In genomic region chr1:55211456-55211855, GRCh38 we compare ENCODE assay signal across 9 cellular contexts. TPM values are rescaled to one million over a fixed set of nuclear protein-coding genes. Genes with fewer than 3 reads are reported as not detected.
DNase-seq lines count a peak whose midpoint lies in the region; ATAC-seq and TF ChIP-seq lines count a peak whose summit lies in the region.
"Had no signal": no experiment of that assay in that cellular context is flagged by ENCODE, and none has a peak within 500 bp of the region (broad histone marks: within the 10 kb centered on the region; RNA-seq: fewer than 3 reads in every experiment).

No MANE protein-coding gene starts in this region.

- H3K4me1 ChIP-seq in OCI-LY1 (ENCODE audit: insufficient read depth, low read length, severe bottlenecking) (peaks cover 64% of the 10 kb centered on the region), fibroblast of lung (ENCODE audit: control insufficient read depth, extremely low read depth, insufficient read depth, low read length) (peaks cover 12% of the 10 kb centered on the region)
- H3K4me1 ChIP-seq: BE2C had no signal

- peaks cover 73% of the 10 kb centered on the region for H3K4me1 Mint-ChIP-seq in activated T-cell treated with anti-CD3 and anti-CD28 coated beads, Interleukin-2, amount 50 U/mL, for 24 hours (ENCODE audit: low read depth)
- peaks cover 75% of the 10 kb centered on the region for H3K4me1 Mint-ChIP-seq in stimulated activated memory B cell treated with anti-CD40 and anti-IgM and Interleukin-4, amounts not matched to agents 10 μg/mL and 1 μg/mL and 100 μg/mL, for 72 hours

- no peaks in the 10 kb centered on the region for H3K36me3 ChIP-seq in OCI-LY1 (ENCODE audit: insufficient read depth, low read length)
- H3K36me3 ChIP-seq in fibroblast of lung (ENCODE audit: control insufficient read depth, insufficient read depth, low read length), result no peaks in the 10 kb centered on the region
- H3K36me3 ChIP-seq: BE2C had no signal

- peak overlapping the region; percentile 99 for H3K4me2 ChIP-seq in OCI-LY1 (ENCODE audit: low read length)
- peak overlapping the region; percentile 70 for H3K4me2 ChIP-seq in fibroblast of lung (ENCODE audit: extremely low read depth, insufficient read depth, low read length)

- H3K4me3 ChIP-seq in OCI-LY1 (ENCODE audit: low read depth, low read length, poor library complexity, severe bottlenecking) (peak overlapping the region; percentile 93), fibroblast of lung (replicated peaks in 1 of 4; ENCODE audit: control extremely low read depth in 1 of 4, insufficient read depth in 1 of 4, low read depth in 3 of 4, low read length in 4 of 4) (peak overlapping the region in 2 of 4 experiments; percentile 4 to 37)

- no peaks in the 10 kb centered on the region for H3F3A ChIP-seq in OCI-LY1 (ENCODE audit: insufficient read depth, low read length)

- no peak for ATAC-seq in stimulated activated memory B cell treated with anti-CD40 and anti-IgM and Interleukin-4, amounts not matched to agents 10 μg/mL and 1 μg/mL and 100 μg/mL, for 72 hours

- H3K27me3 Mint-ChIP-seq in activated T-cell treated with anti-CD3 and anti-CD28 coated beads, Interleukin-2, amount 50 U/mL, for 24 hours, result no peaks in the 10 kb centered on the region
- no peaks in the 10 kb centered on the region for H3K27me3 Mint-ChIP-seq in stimulated activated memory B cell treated with anti-CD40 and anti-IgM and Interleukin-4, amounts not matched to agents 10 μg/mL and 1 μg/mL and 100 μg/mL, for 72 hours

- H3K9ac ChIP-seq in OCI-LY1 (ENCODE audit: low read length) (peak overlapping the region; percentile 97; the same call in 1 of the 2 replicates), fibroblast of lung (ENCODE audit: insufficient read depth, low read length) (no peak overlapping the region)

- peak overlapping the region; percentile 78 for H3K27ac ChIP-seq in OCI-LY1 (ENCODE audit: low read depth, low read length, poor library complexity, severe bottlenecking)
- H3K27ac ChIP-seq in fibroblast of lung (ENCODE audit: insufficient read depth, low read length), result no peak overlapping the region

- peaks cover 50% of the 10 kb centered on the region for H3K36me3 Mint-ChIP-seq in activated T-cell treated with anti-CD3 and anti-CD28 coated beads, Interleukin-2, amount 50 U/mL, for 24 hours (ENCODE audit: low read depth)
- peaks cover 12% of the 10 kb centered on the region for H3K36me3 Mint-ChIP-seq in stimulated activated memory B cell treated with anti-CD40 and anti-IgM and Interleukin-4, amounts not matched to agents 10 μg/mL and 1 μg/mL and 100 μg/mL, for 72 hours

- no peaks in the 10 kb centered on the region for H3K27me3 ChIP-seq in OCI-LY1 (ENCODE audit: insufficient read depth, low read length)
- H3K27me3 ChIP-seq in fibroblast of lung (ENCODE audit: control insufficient read depth, insufficient read depth, low read length), result no peaks in the 10 kb centered on the region
- H3K27me3 ChIP-seq: BE2C had no signal

- H3K27ac Mint-ChIP-seq in activated T-cell treated with anti-CD3 and anti-CD28 coated beads, Interleukin-2, amount 50 U/mL, for 24 hours, result peak overlapping the region; percentile 32
- H3K27ac Mint-ChIP-seq in stimulated activated memory B cell treated with anti-CD40 and anti-IgM and Interleukin-4, amounts not matched to agents 10 μg/mL and 1 μg/mL and 100 μg/mL, for 72 hours, result peak overlapping the region; percentile 99

- DNase-seq in activated T-cell treated with anti-CD3 and anti-CD28 coated beads, Interleukin-2, amount 50 U/mL, for 24 hours, result no peak
- DNase-seq in activated T-cell treated with anti-CD3 and anti-CD28 coated beads for 4 hours, result no peak
- no peak for DNase-seq in fibroblast of lung (ENCODE audit: low read depth in 2 of 2)
- DNase-seq in SKM-1 (lab: John Stamatoyannopoulos, UW; ENCODE audit: unreplicated experiment), result no peak
- no peak for DNase-seq in DMS114 treated with DMSO at 0.1 percent for 48 hours (lab: John Stamatoyannopoulos, UW; ENCODE audit: unreplicated experiment)
- DNase-seq in NCI-H187 treated with DMSO at 0.1 percent for 48 hours (lab: John Stamatoyannopoulos, UW), result no peak
- DNase-seq: BE2C had no signal

- H3K79me2 ChIP-seq in OCI-LY1 (ENCODE audit: insufficient read depth, low read length), result peaks cover 57% of the 10 kb centered on the region
- H3K79me2 ChIP-seq in fibroblast of lung (ENCODE audit: control insufficient read depth, insufficient read depth, low read length), result peaks cover 87% of the 10 kb centered on the region

- H2AFZ ChIP-seq in OCI-LY1 (ENCODE audit: low read length) (no peak overlapping the region), fibroblast of lung (ENCODE audit: low read length) (no peak overlapping the region)

- no peaks in the 10 kb centered on the region for H3K9me3 Mint-ChIP-seq in activated T-cell treated with anti-CD3 and anti-CD28 coated beads, Interleukin-2, amount 50 U/mL, for 24 hours
- no peaks in the 10 kb centered on the region for H3K9me3 Mint-ChIP-seq in stimulated activated memory B cell treated with anti-CD40 and anti-IgM and Interleukin-4, amounts not matched to agents 10 μg/mL and 1 μg/mL and 100 μg/mL, for 72 hours

- H3K9me2 ChIP-seq in OCI-LY1 (ENCODE audit: low read depth, low read length), result no peaks in the 10 kb centered on the region

- H4K20me1 ChIP-seq in OCI-LY1 (ENCODE audit: insufficient read depth, low read length) (no peaks in the 10 kb centered on the region), fibroblast of lung (ENCODE audit: control insufficient read depth, extremely low read depth, insufficient read depth, low read length) (no peaks in the 10 kb centered on the region)

- peak overlapping the region; percentile 90 for H3K4me3 Mint-ChIP-seq in activated T-cell treated with anti-CD3 and anti-CD28 coated beads, Interleukin-2, amount 50 U/mL, for 24 hours
- peak overlapping the region; percentile 65 for H3K4me3 Mint-ChIP-seq in stimulated activated memory B cell treated with anti-CD40 and anti-IgM and Interleukin-4, amounts not matched to agents 10 μg/mL and 1 μg/mL and 100 μg/mL, for 72 hours

- H3K9me3 ChIP-seq in OCI-LY1 (ENCODE audit: low read length) (no peaks in the 10 kb centered on the region), fibroblast of lung (ENCODE audit: control insufficient read depth, insufficient read depth, low read depth, low read length) (no peaks in the 10 kb centered on the region)
- H3K9me3 ChIP-seq: BE2C had no signal

- TF ChIP-seq CTCF in OCI-LY1 (IDR thresholded peaks at IDR 0.05; ENCODE audit: low read length) (no peak), fibroblast of lung (conservative IDR thresholded peaks at IDR 0.05 in 1 of 2, IDR thresholded peaks at IDR 0.05 in 1 of 2; ENCODE audit: low read depth in 1 of 2, low read length in 2 of 2) (no peak)

RNA-seq across cellular contexts. Expression of gene USP24, which starts 3.7 kb away (rescaled TPM):
- total RNA-seq in fibroblast of lung, result 39.3 and 63.9 TPM in 2 replicates
- 16.4 and 17.5 TPM in 2 replicates for polyA plus RNA-seq in fibroblast of lung
- polyA plus RNA-seq in fibroblast of lung (2012), result 13.9 and 15.9 TPM in 2 replicates
- 16.4 and 20.7 TPM in 2 replicates for polyA minus RNA-seq in fibroblast of lung (ENCODE audit: low replicate concordance)
